ENCODE assay signal across 15 cellular contexts in genomic region chr22:23537421-23537820, GRCh38. TPM values are rescaled to one million over a fixed set of nuclear protein-coding genes. Genes with fewer than 3 reads are reported as not detected.
DNase-seq lines count a peak whose midpoint lies in the region; ATAC-seq and TF ChIP-seq lines count a peak whose summit lies in the region.
"Had no signal": no experiment of that assay in that cellular context is flagged by ENCODE, and none has a peak within 500 bp of the region (broad histone marks: within the 10 kb centered on the region; RNA-seq: fewer than 3 reads in every experiment).

No MANE protein-coding gene starts in this region.

- H3K4me3 ChIP-seq in HUES6 (ENCODE audit: low read depth, low read length), result peak overlapping the region; percentile 65
- H3K4me3 ChIP-seq: SJSA1 had no signal

- ATAC-seq in GM18861 (IDR thresholded peaks at IDR 0.05; ENCODE audit: unreplicated experiment) (no peak), GM19463 (IDR thresholded peaks at IDR 0.05; ENCODE audit: unreplicated experiment) (no peak)
- ATAC-seq: activated naive CD8-positive, alpha-beta T cell treated with anti-CD3 and anti-CD28 coated beads, Interleukin-2, amount 50 U/mL, for 24 hours; stimulated activated effector memory CD8-positive, alpha-beta T cell treated with anti-CD3 and anti-CD28 coated beads, Interleukin-12 subunit alpha, Interleukin-12 subunit beta, amount 100 ng/mL, for 72 hours had no signal

- peak; percentile 49 for DNase-seq in ecto neural progenitor cell (ENCODE audit: low spot score)
- no peak for DNase-seq in neural crest cell (ENCODE audit: low read depth, low spot score)
- no peak for DNase-seq in foreskin melanocyte
- no peak for DNase-seq in central memory CD4-positive, alpha-beta T cell
- DNase-seq: activated naive CD8-positive, alpha-beta T cell treated with anti-CD3 and anti-CD28 coated beads, Interleukin-2, amount 50 U/mL, for 24 hours; BE2C; NCI-H1694 treated with DMSO at 0.1 percent for 48 hours had no signal

- H3K27ac Mint-ChIP-seq in neural crest cell (ENCODE audit: unreplicated experiment), result peak overlapping the region; percentile 57
- H3K27ac Mint-ChIP-seq: activated naive CD8-positive, alpha-beta T cell treated with anti-CD3 and anti-CD28 coated beads, Interleukin-2, amount 50 U/mL, for 24 hours; memory B cell; stimulated activated effector memory CD8-positive, alpha-beta T cell treated with anti-CD3 and anti-CD28 coated beads, Interleukin-12 subunit alpha, Interleukin-12 subunit beta, amount 100 ng/mL, for 72 hours had no signal

- H3K9me3 ChIP-seq in HUES6 (ENCODE audit: control insufficient read depth, insufficient read depth, low read depth, low read length), result no peaks in the 10 kb centered on the region
- H3K9me3 ChIP-seq: BE2C, SJSA1 had no signal

- H3K4me1 Mint-ChIP-seq in neural crest cell, result peaks cover 54% of the 10 kb centered on the region

- no peak overlapping the region for H3K4me3 Mint-ChIP-seq in neural crest cell
- H3K4me3 Mint-ChIP-seq: activated naive CD8-positive, alpha-beta T cell treated with anti-CD3 and anti-CD28 coated beads, Interleukin-2, amount 50 U/mL, for 24 hours; memory B cell; stimulated activated effector memory CD8-positive, alpha-beta T cell treated with anti-CD3 and anti-CD28 coated beads, Interleukin-12 subunit alpha, Interleukin-12 subunit beta, amount 100 ng/mL, for 72 hours had no signal

- no peaks in the 10 kb centered on the region for H3K27me3 ChIP-seq in HUES6 (ENCODE audit: control insufficient read depth, insufficient read depth, low read length)
- H3K27me3 ChIP-seq: BE2C, SJSA1 had no signal

- TF ChIP-seq CTCF in C4-2B (conservative IDR thresholded peaks at IDR 0.05), result no peak
- TF ChIP-seq CTCF in neural crest cell (conservative IDR thresholded peaks at IDR 0.05), result no peak

- H3K36me3 Mint-ChIP-seq in neural crest cell (ENCODE audit: low read depth), result no peaks in the 10 kb centered on the region
- H3K36me3 Mint-ChIP-seq: memory B cell; stimulated activated effector memory CD8-positive, alpha-beta T cell treated with anti-CD3 and anti-CD28 coated beads, Interleukin-12 subunit alpha, Interleukin-12 subunit beta, amount 100 ng/mL, for 72 hours had no signal

- H3K27ac ChIP-seq in C4-2B (peak overlapping the region; percentile 66; the same call in 1 of the 2 replicates), HUES6 (ENCODE audit: low read depth, low read length) (peak overlapping the region; percentile 91)
- H3K27ac ChIP-seq: SJSA1 had no signal

- peak overlapping the region; percentile 99 for H3K9ac ChIP-seq in HUES6 (ENCODE audit: low read length)

- H3K36me3 ChIP-seq in HUES6 (ENCODE audit: control insufficient read depth, insufficient read depth, low read length), result peaks cover 6% of the 10 kb centered on the region; the same call in 1 of the 2 replicates
- H3K36me3 ChIP-seq: BE2C, SJSA1 had no signal

- H3K9me3 Mint-ChIP-seq in neural crest cell, result no peaks in the 10 kb centered on the region
- H3K9me3 Mint-ChIP-seq: activated naive CD8-positive, alpha-beta T cell treated with anti-CD3 and anti-CD28 coated beads, Interleukin-2, amount 50 U/mL, for 24 hours; memory B cell; stimulated activated effector memory CD8-positive, alpha-beta T cell treated with anti-CD3 and anti-CD28 coated beads, Interleukin-12 subunit alpha, Interleukin-12 subunit beta, amount 100 ng/mL, for 72 hours had no signal

- no peaks in the 10 kb centered on the region for H3K27me3 Mint-ChIP-seq in neural crest cell (ENCODE audit: low read depth)
- H3K27me3 Mint-ChIP-seq: memory B cell had no signal

- peaks cover 57% of the 10 kb centered on the region for H3K4me1 ChIP-seq in HUES6 (ENCODE audit: control insufficient read depth, insufficient read depth, low read length)
- H3K4me1 ChIP-seq: SJSA1 had no signal

RNA-seq across cellular contexts. Expression of gene IGLL1, which starts 42.7 kb away (rescaled TPM):
- not detected in 2 replicates for total RNA-seq in neural crest cell
- total RNA-seq: fibroblast of lung, SJSA1 had no signal
